24 cellular contexts compared by ENCODE assay signal in the genomic region with DNA sequence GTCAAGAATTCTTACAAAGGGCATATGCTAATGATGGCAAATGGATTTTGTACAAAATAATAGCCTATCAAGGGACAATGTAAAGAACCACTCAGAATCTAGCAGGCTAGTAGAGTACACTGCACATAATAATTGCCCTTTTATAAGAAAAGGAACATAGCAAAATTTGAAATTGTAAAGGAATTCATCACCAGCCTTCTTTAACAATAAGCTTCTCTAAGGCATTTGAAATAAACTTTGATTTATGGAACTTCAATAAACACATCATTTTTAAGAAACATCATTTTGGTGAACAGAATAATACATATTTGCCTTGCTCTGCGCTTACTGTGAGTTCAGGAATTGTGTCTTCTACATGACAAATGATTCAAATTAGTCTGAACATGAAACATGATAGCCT.
"Had no signal": no experiment of that assay in that cellular context is flagged by ENCODE, and none has a peak within 500 bp of the region (broad histone marks: within the 10 kb centered on the region; RNA-seq: fewer than 3 reads in every experiment).

No MANE protein-coding gene starts in this region.

- H2AFZ ChIP-seq: neural progenitor cell, parathyroid adenoma had no signal

- H3K27ac ChIP-seq: neural progenitor cell, ovary, parathyroid adenoma, psoas muscle, right lobe of liver, sigmoid colon, stomach, thoracic aorta, thyroid gland, tibial nerve, upper lobe of right lung, uterus had no signal

- H3K36me3 ChIP-seq: neural progenitor cell, ovary, right lobe of liver, sigmoid colon, stomach, thoracic aorta, thyroid gland, tibial nerve, upper lobe of right lung, uterus had no signal

- H3K9ac ChIP-seq: neural progenitor cell, parathyroid adenoma had no signal

- ATAC-seq: psoas muscle; right cardiac atrium; right lobe of liver; stimulated activated effector memory CD8-positive, alpha-beta T cell treated with anti-CD3 and anti-CD28 coated beads, Interleukin-12 subunit alpha, Interleukin-12 subunit beta, amount 100 ng/mL, for 72 hours; stimulated activated naive B cell treated with anti-CD40 and anti-IgM and Interleukin-4, amounts not matched to agents 10 μg/mL and 1 μg/mL and 100 μg/mL, for 72 hours; upper lobe of right lung had no signal

- H3K27me3 ChIP-seq: neural progenitor cell, ovary, right lobe of liver, sigmoid colon, stomach, thyroid gland, tibial nerve, upper lobe of right lung, uterus had no signal

- H3K4me3 ChIP-seq: neural progenitor cell, ovary, psoas muscle, right lobe of liver, sigmoid colon, stomach, thoracic aorta, thyroid gland, tibial nerve, upper lobe of right lung, uterus had no signal

- H3K4me1 ChIP-seq: parathyroid adenoma, psoas muscle, right lobe of liver, stomach, thyroid gland, tibial nerve, upper lobe of right lung, uterus had no signal

- H3K79me2 ChIP-seq: parathyroid adenoma had no signal

- DNase-seq: natural killer cell; occipital lobe; ovary; posterior cingulate gyrus; psoas muscle; right cardiac atrium; right lobe of liver; sigmoid colon; small intestine; stimulated activated CD4-positive, alpha-beta T cell treated with anti-CD3 and anti-CD28 coated beads, Interleukin-15, amount 100 ng/mL, for 24 hours; stimulated activated CD4-positive, alpha-beta T cell treated with anti-CD3 and anti-CD28 coated beads, Interleukin-2, amount 100 ng/mL, for 24 hours; stimulated activated CD4-positive, alpha-beta T cell treated with anti-CD3 and anti-CD28 coated beads, Interleukin-2, amount 100 ng/mL, for 48 hours; stimulated activated CD4-positive, alpha-beta T cell treated with anti-CD3 and anti-CD28 coated beads, Interleukin-4, amount 100 ng/mL, for 24 hours; stimulated activated naive B cell treated with anti-CD40 and anti-IgM and Interleukin-4, amounts not matched to agents 10 μg/mL and 1 μg/mL and 100 μg/mL, for 72 hours; stimulated activated naive CD4-positive, alpha-beta T cell treated with Interleukin-2 at 50 U/mL for 16 hours; stomach; thyroid gland; upper lobe of right lung; uterus had no signal

- H3K4me2 ChIP-seq: neural progenitor cell had no signal

- H3K9me3 ChIP-seq: ovary, psoas muscle, right lobe of liver, sigmoid colon, stomach, thoracic aorta, thyroid gland, tibial nerve, upper lobe of right lung, uterus had no signal
